ENCODE assay signal across 8 cellular contexts in genomic region chr19:33302974-33303790, GRCh38. TPM values are rescaled to one million over a fixed set of nuclear protein-coding genes. Genes with fewer than 3 reads are reported as not detected.
DNase-seq lines count a peak whose midpoint lies in the region; ATAC-seq, FAIRE-seq and TF ChIP-seq lines count a peak whose summit lies in the region.

No MANE protein-coding gene starts in this region.

- H3K36me3 Mint-ChIP-seq in activated B cell treated with CpG ODN at 0.5 μM for 24 hours (ENCODE audit: low read depth) (no peaks in the 10 kb centered on the region), neural crest cell (ENCODE audit: low read depth) (no peaks in the 10 kb centered on the region)

- no peak for TF ChIP-seq CTCF in activated B cell treated with CpG ODN at 0.5 μM for 24 hours (IDR thresholded peaks at IDR 0.05)
- TF ChIP-seq CTCF in foreskin fibroblast (IDR thresholded peaks at IDR 0.05; ENCODE audit: low read depth, low read length): no peak
- TF ChIP-seq CTCF in neural crest cell (conservative IDR thresholded peaks at IDR 0.05): no peak

- DNase-seq in activated T-cell treated with anti-CD3 and anti-CD28 coated beads, Interleukin-2, amount 50 U/mL, for 1 hour: peak; percentile 27
- DNase-seq in activated T-cell treated with anti-CD3 and anti-CD28 coated beads for 4 hours (no peak), HTR-8/SVneo (ENCODE audit: insufficient read length, low spot score) (peak; percentile 70), activated B cell treated with CpG ODN at 0.5 μM for 24 hours (peak; percentile 40), foreskin fibroblast (peak; percentile 55 to 81), neural crest cell (ENCODE audit: low read depth, low spot score) (peak; percentile 52), pons (ENCODE audit: low spot score) (no peak), NCI-H446 (lab: John Stamatoyannopoulos, UW) (no peak)

- POLR2A ChIA-PET in activated B cell treated with CpG ODN at 0.5 μM for 24 hours (lab: Charles Lee): interaction anchor here (1.0 to 2.7 kb wide), 3 partner anchors 29 to 127 kb away, joined by 3 to 13 read pairs (median 12); partner anchors contain the start of gene CEBPG

- H3K27me3 Mint-ChIP-seq in activated B cell treated with CpG ODN at 0.5 μM for 24 hours (peaks cover 32% of the 10 kb centered on the region), neural crest cell (ENCODE audit: low read depth) (peaks cover 55% of the 10 kb centered on the region)

- peak overlapping the region; percentile 59 to 61 for H3K4me3 ChIP-seq in foreskin fibroblast (ENCODE audit: low read depth in 1 of 2, low read length in 2 of 2)

- H3K4me1 Mint-ChIP-seq in activated B cell treated with CpG ODN at 0.5 μM for 24 hours (peaks cover 7% of the 10 kb centered on the region), neural crest cell (no peaks in the 10 kb centered on the region)

- intact Hi-C loops in activated B cell treated with CpG ODN at 0.5 μM for 24 hours (cut with micrococcal nuclease): loop anchor here (1.0 to 10.0 kb wide), 5 partner anchors 68 to 222 kb away; partner anchors contain the start of genes CEBPG and GPATCH1

- ATAC-seq in activated B cell treated with CpG ODN at 0.5 μM for 24 hours (ENCODE audit: low read depth): peak; percentile 9

- H3K9me3 Mint-ChIP-seq in activated B cell treated with CpG ODN at 0.5 μM for 24 hours (no peaks in the 10 kb centered on the region), neural crest cell (no peaks in the 10 kb centered on the region)

- H3K27ac Mint-ChIP-seq in activated B cell treated with CpG ODN at 0.5 μM for 24 hours (no peak overlapping the region), neural crest cell (ENCODE audit: unreplicated experiment) (no peak overlapping the region)

- H3K4me3 Mint-ChIP-seq in activated B cell treated with CpG ODN at 0.5 μM for 24 hours: peak overlapping the region; percentile 77
- peak overlapping the region; percentile 81 for H3K4me3 Mint-ChIP-seq in neural crest cell

- CTCF ChIA-PET in activated B cell treated with CpG ODN at 0.5 μM for 24 hours (lab: Charles Lee): interaction anchor here (1.1 to 1.2 kb wide), 2 partner anchors 42 to 68 kb away, joined by 3 read pairs; no protein-coding TSS in a partner anchor

- no peak for FAIRE-seq in HTR-8/SVneo (lab: Jason Lieb, UNC)

RNA-seq across cellular contexts. Expression of gene CEBPA, which starts 0.8 kb away (rescaled TPM):
- total RNA-seq in activated B cell treated with CpG ODN at 0.5 μM for 24 hours (0.51 and 0.83 TPM in 2 replicates), neural crest cell (1.5 and 1.7 TPM in 2 replicates)

Comparison
In these comparisons a context has a peak if more than half of its experiments do, and no peak if none do; other contexts are left out.
1. DNase-seq: peak in activated T-cell treated with anti-CD3 and anti-CD28 coated beads, Interleukin-2, amount 50 U/mL, for 1 hour (single experiment), HTR-8/SVneo (single experiment), activated B cell treated with CpG ODN at 0.5 μM for 24 hours (single experiment), foreskin fibroblast (2 of 2) and neural crest cell (single experiment); none in activated T-cell treated with anti-CD3 and anti-CD28 coated beads for 4 hours (single experiment), pons (single experiment) and NCI-H446 (0 of 2).